8 cellular contexts compared by ENCODE assay signal in genomic region chr16:4474192-4474961, GRCh38. TPM values are rescaled to one million over a fixed set of nuclear protein-coding genes. Genes with fewer than 3 reads are reported as not detected.
DNase-seq lines count a peak whose midpoint lies in the region; ATAC-seq and TF ChIP-seq lines count a peak whose summit lies in the region.

TSS of gene NMRAL1 (minus strand) at chr16:4474625. CDS start at chr16:4474132, 493 bp downstream.

- H3K27ac Mint-ChIP-seq in activated naive CD8-positive, alpha-beta T cell treated with anti-CD3 and anti-CD28 coated beads, Interleukin-2, amount 50 U/mL, for 24 hours = peak within 1 kb of the TSS; percentile 93

- peaks cover 12% of the 10 kb centered on the region for H3K79me1 ChIP-seq in trophoblast cell (ENCODE audit: low read length)

- peak within 1 kb of the TSS; percentile 87 for H3K4me3 Mint-ChIP-seq in activated naive CD8-positive, alpha-beta T cell treated with anti-CD3 and anti-CD28 coated beads, Interleukin-2, amount 50 U/mL, for 24 hours

- H3K4me1 ChIP-seq in cardiac muscle cell (ENCODE audit: low read depth) = peaks cover 3% of the 10 kb centered on the region
- H3K4me1 ChIP-seq in trophoblast cell (ENCODE audit: control insufficient read depth in 1 of 2, insufficient read depth in 2 of 2, low read length in 2 of 2) = peaks cover 8 to 9% of the 10 kb centered on the region in 2 experiments
- H3K4me1 ChIP-seq in tibial artery = peaks cover 0 to 32% (median 28%) of the 10 kb centered on the region in 4 donors

- H3K36me3 ChIP-seq in cardiac muscle cell (no peaks in the 10 kb centered on the region), trophoblast cell (ENCODE audit: control insufficient read depth in 1 of 2, insufficient read depth in 2 of 2, low read length in 2 of 2) (peaks cover under 1% of the 10 kb centered on the region in 2 experiments), tibial artery (peaks cover 0 to 6% (median 3%) of the 10 kb centered on the region in 3 donors)

- H3K18ac ChIP-seq in trophoblast cell (ENCODE audit: low read length) = peak within 1 kb of the TSS; percentile 76

- H4K12ac ChIP-seq in trophoblast cell (ENCODE audit: low read depth, low read length) = peak within 1 kb of the TSS; percentile 74

- no peaks in the 10 kb centered on the region for H3K9me3 ChIP-seq in cardiac muscle cell (ENCODE audit: low read depth)
- peaks cover 3% of the 10 kb centered on the region for H3K9me3 ChIP-seq in trophoblast cell (ENCODE audit: insufficient read depth, low read depth, low read length)
- H3K9me3 ChIP-seq in tibial artery = no peaks in the 10 kb centered on the region

- no peak within 1 kb of the TSS for H3K23ac ChIP-seq in trophoblast cell (ENCODE audit: low read length)

- H3K4me1 Mint-ChIP-seq in activated naive CD8-positive, alpha-beta T cell treated with anti-CD3 and anti-CD28 coated beads, Interleukin-2, amount 50 U/mL, for 24 hours = peaks cover 42% of the 10 kb centered on the region

- H3K4me3 ChIP-seq in cardiac muscle cell (peak within 1 kb of the TSS; percentile 41), trophoblast cell (ENCODE audit: low read depth, low read length) (peak within 1 kb of the TSS; percentile 81), tibial artery (peak within 1 kb of the TSS; percentile 67 to 80)

- H2AFZ ChIP-seq in trophoblast cell (ENCODE audit: insufficient read depth, low read length, poor library complexity) = peak within 1 kb of the TSS; percentile 81

- H2BK120ac ChIP-seq in trophoblast cell (ENCODE audit: insufficient read depth, low read length, poor library complexity) = peak within 1 kb of the TSS; percentile 21

- peak; percentile 5 for TF ChIP-seq CTCF in cardiac muscle cell (IDR thresholded peaks at IDR 0.05; ENCODE audit: low read depth, low read length)
- no peak for TF ChIP-seq CTCF in tibial artery (IDR thresholded peaks at IDR 0.05)

- H3K14ac ChIP-seq in trophoblast cell (ENCODE audit: low read length) = peak within 1 kb of the TSS; percentile 72

- peak within 1 kb of the TSS; percentile 91 for H4K91ac ChIP-seq in trophoblast cell (ENCODE audit: low read depth, low read length)

- peak within 1 kb of the TSS; percentile 83 for H2BK5ac ChIP-seq in trophoblast cell (ENCODE audit: low read depth, low read length, poor library complexity)

- H3K79me2 ChIP-seq in trophoblast cell (ENCODE audit: control insufficient read depth, insufficient read depth, low read length, poor library complexity) = peaks cover 14% of the 10 kb centered on the region

- peak within 1 kb of the TSS; percentile 83 for H2AK5ac ChIP-seq in trophoblast cell (ENCODE audit: low read length)

- H4K8ac ChIP-seq in trophoblast cell (ENCODE audit: low read depth, low read length) = peak within 1 kb of the TSS; percentile 80

- DNase-seq in CD1c-positive myeloid dendritic cell (ENCODE audit: extremely low spot score) = peak; percentile 93
- DNase-seq in MV-4-11 (lab: John Stamatoyannopoulos, UW) = peak; percentile 88
- peak; percentile 94 for DNase-seq in SW480 (ENCODE audit: low spot score)
- peak; percentile 93 for DNase-seq in activated naive CD8-positive, alpha-beta T cell treated with anti-CD3 and anti-CD28 coated beads, Interleukin-2, amount 50 U/mL, for 24 hours
- peak; percentile 90 to 96 for DNase-seq in cardiac muscle cell (ENCODE audit: low read depth in 1 of 2, low spot score in 1 of 2)
- DNase-seq in trophoblast cell = peak; percentile 96 to 99
- peak; percentile 89 to 95 for DNase-seq in tibial artery

- H3K27me3 ChIP-seq in cardiac muscle cell (no peaks in the 10 kb centered on the region), trophoblast cell (ENCODE audit: insufficient read depth, low read length) (no peaks in the 10 kb centered on the region), tibial artery (no peaks in the 10 kb centered on the region)

- H3K36me3 Mint-ChIP-seq in activated naive CD8-positive, alpha-beta T cell treated with anti-CD3 and anti-CD28 coated beads, Interleukin-2, amount 50 U/mL, for 24 hours (ENCODE audit: low read depth) = peaks cover 14% of the 10 kb centered on the region

- H3K4me2 ChIP-seq in trophoblast cell (ENCODE audit: low read length) = peak within 1 kb of the TSS; percentile 80

- no peaks in the 10 kb centered on the region for H3K27me3 Mint-ChIP-seq in activated naive CD8-positive, alpha-beta T cell treated with anti-CD3 and anti-CD28 coated beads, Interleukin-2, amount 50 U/mL, for 24 hours

- H3K9ac ChIP-seq in trophoblast cell (ENCODE audit: low read length) = peak within 1 kb of the TSS; percentile 83

- WGBS in trophoblast cell (ENCODE audit: extremely low coverage, insufficient coverage, insufficient read length) = no CpG with 5 or more reads among the region's 60 CpGs

- intact Hi-C loops in tibial artery (cut with DNase I; ENCODE audit: low total_unique reads) = loop anchor here (10.0 kb wide), 1 partner anchor 140 kb away; the partner anchor contains the start of gene UBALD1

- no peaks in the 10 kb centered on the region for H3K9me3 Mint-ChIP-seq in activated naive CD8-positive, alpha-beta T cell treated with anti-CD3 and anti-CD28 coated beads, Interleukin-2, amount 50 U/mL, for 24 hours

- H2BK12ac ChIP-seq in trophoblast cell (ENCODE audit: low read length) = peak within 1 kb of the TSS; percentile 43

- peak; percentile 55 for ATAC-seq in GM21390 (IDR thresholded peaks at IDR 0.05; ENCODE audit: unreplicated experiment)
- ATAC-seq in activated naive CD8-positive, alpha-beta T cell treated with anti-CD3 and anti-CD28 coated beads, Interleukin-2, amount 50 U/mL, for 24 hours = peak; percentile 63

- peak within 1 kb of the TSS; percentile 98 for H3K4ac ChIP-seq in trophoblast cell (ENCODE audit: low read depth, low read length)

- H3K27ac ChIP-seq in cardiac muscle cell = no peak within 1 kb of the TSS
- peak within 1 kb of the TSS; percentile 43 for H3K27ac ChIP-seq in trophoblast cell (ENCODE audit: low read depth, low read length)
- H3K27ac ChIP-seq in tibial artery = peak within 1 kb of the TSS; percentile 82 to 87

RNA-seq across cellular contexts. Expression of gene NMRAL1, which starts in this region (rescaled TPM):
- 45.4 and 64.5 TPM in 2 replicates for total RNA-seq in cardiac muscle cell
- 32.4 and 46.9 TPM in 2 replicates for polyA plus RNA-seq in cardiac muscle cell
- polyA plus RNA-seq in trophoblast cell (2013) = 55.3 and 56.9 TPM in 2 replicates
